ENCODE assay signal across 18 cellular contexts in the genomic region with DNA sequence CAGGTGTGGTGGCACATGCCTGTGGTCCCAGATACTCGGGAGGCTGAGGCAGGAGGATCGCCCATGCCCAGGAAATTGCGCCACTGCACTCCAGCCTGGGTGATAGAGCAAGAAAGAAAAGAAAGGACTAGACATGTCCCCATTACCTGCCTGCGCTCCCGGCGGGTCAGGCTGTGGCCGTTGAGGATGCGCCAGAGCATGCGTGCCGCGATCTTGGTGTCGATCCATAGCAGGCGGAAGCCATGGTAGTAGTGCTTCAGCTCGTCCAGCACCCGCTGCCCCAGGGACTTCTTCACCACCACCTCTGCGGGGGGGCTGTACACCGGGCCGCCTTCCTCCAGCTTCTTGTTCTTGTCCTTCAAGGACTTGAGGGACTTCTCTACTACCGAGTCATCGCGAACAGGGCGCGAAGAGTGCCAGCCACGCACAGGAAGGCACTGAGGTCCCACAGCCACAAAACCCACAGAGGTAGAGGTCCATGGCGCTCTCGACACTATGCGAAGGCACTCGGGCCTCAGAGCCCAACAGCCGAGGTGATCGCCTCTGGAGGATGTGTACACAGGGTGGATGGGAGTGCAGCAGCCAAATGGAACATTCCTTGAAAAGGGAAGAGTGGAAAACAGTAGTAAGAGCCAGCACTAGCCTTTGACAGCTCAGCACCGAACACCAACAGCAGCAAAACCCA. TPM values are rescaled to one million over a fixed set of nuclear protein-coding genes. Genes with fewer than 3 reads are reported as not detected.
DNase-seq lines count a peak whose midpoint lies in the region; ATAC-seq, FAIRE-seq and TF ChIP-seq lines count a peak whose summit lies in the region.
"Had no signal": no experiment of that assay in that cellular context is flagged by ENCODE, and none has a peak within 500 bp of the region (broad histone marks: within the 10 kb centered on the region; RNA-seq: fewer than 3 reads in every experiment).

No MANE protein-coding gene starts in this region.

- H3K36me3 Mint-ChIP-seq in activated CD8-positive, alpha-beta T cell treated with anti-CD3 and anti-CD28 coated beads, Interleukin-2, amount 10 ng/mL, durations not matched to agents 7 days and 5 days (ENCODE audit: low read depth) = peaks cover 40% of the 10 kb centered on the region
- H3K36me3 Mint-ChIP-seq in activated CD8-positive, alpha-beta T cell treated with anti-CD3 and anti-CD28 coated beads for 36 hours (ENCODE audit: low read depth) = peaks cover 29% of the 10 kb centered on the region
- peaks cover 24% of the 10 kb centered on the region for H3K36me3 Mint-ChIP-seq in neural progenitor cell
- peaks cover under 1 to 76% (median 10%) of the 10 kb centered on the region in 3 donors for H3K36me3 Mint-ChIP-seq in CD8-positive, alpha-beta memory T cell

- H3F3A ChIP-seq in neural progenitor cell (ENCODE audit: low read depth) = no peaks in the 10 kb centered on the region

- H3K9me3 Mint-ChIP-seq in activated CD8-positive, alpha-beta T cell treated with anti-CD3 and anti-CD28 coated beads, Interleukin-2, amount 10 ng/mL, durations not matched to agents 7 days and 5 days (ENCODE audit: insufficient read depth) = no peaks in the 10 kb centered on the region
- no peaks in the 10 kb centered on the region for H3K9me3 Mint-ChIP-seq in activated CD8-positive, alpha-beta T cell treated with anti-CD3 and anti-CD28 coated beads for 36 hours
- no peaks in the 10 kb centered on the region for H3K9me3 Mint-ChIP-seq in neural progenitor cell
- no peaks in the 10 kb centered on the region for H3K9me3 Mint-ChIP-seq in CD8-positive, alpha-beta memory T cell
- H3K9me3 Mint-ChIP-seq: GM23338 had no signal

- H4K20me1 ChIP-seq in K562 (replicated peaks; ENCODE audit: control insufficient read depth, insufficient read depth, low read length) (peaks cover 17% of the 10 kb centered on the region), neural progenitor cell (ENCODE audit: low read depth) (peaks cover 6% of the 10 kb centered on the region)

- no peak for DNase-seq in activated CD8-positive, alpha-beta T cell treated with anti-CD3 and anti-CD28 coated beads, Interleukin-2, amount 10 ng/mL, durations not matched to agents 7 days and 5 days
- DNase-seq in activated CD8-positive, alpha-beta T cell treated with anti-CD3 and anti-CD28 coated beads for 36 hours = no peak
- DNase-seq in K562 (ENCODE audit: extremely low read depth in 1 of 4, low spot score in 3 of 4) (no peak), neural progenitor cell (ENCODE audit: low spot score) (no peak), upper lobe of left lung (peak; percentile 35 to 78), spleen (no peak), mucosa of gallbladder (ENCODE audit: low spot score) (no peak)
- no peak for DNase-seq in CD8-positive, alpha-beta memory T cell
- DNase-seq: BE2C, DMS 273 treated with DMSO at 0.1 percent for 48 hours, Kasumi-1, MM.1S, NCI-H1092 treated with DMSO at 0.1 percent for 48 hours, NCI-H2081 treated with DMSO at 0.1 percent for 48 hours, NCI-H524 had no signal

- peak overlapping the region; percentile 55 for H3K27ac Mint-ChIP-seq in activated CD8-positive, alpha-beta T cell treated with anti-CD3 and anti-CD28 coated beads, Interleukin-2, amount 10 ng/mL, durations not matched to agents 7 days and 5 days
- no peak overlapping the region for H3K27ac Mint-ChIP-seq in activated CD8-positive, alpha-beta T cell treated with anti-CD3 and anti-CD28 coated beads for 36 hours
- peak overlapping the region; percentile 46 for H3K27ac Mint-ChIP-seq in neural progenitor cell
- H3K27ac Mint-ChIP-seq in CD8-positive, alpha-beta memory T cell = peak overlapping the region in 1 of 8 donors; percentile 79
- H3K27ac Mint-ChIP-seq: GM23338 had no signal

- CTCF ChIA-PET in activated CD8-positive, alpha-beta T cell treated with anti-CD3 and anti-CD28 coated beads, Interleukin-2, amount 10 ng/mL, durations not matched to agents 7 days and 5 days (lab: Charles Lee) = no interaction called here
- CTCF ChIA-PET in activated CD8-positive, alpha-beta T cell treated with anti-CD3 and anti-CD28 coated beads for 36 hours (lab: Charles Lee) = interaction anchor here (1.6 to 1.8 kb wide), 2 partner anchors 58 to 59 kb away, joined by 5 to 7 read pairs; no protein-coding TSS in a partner anchor
- CTCF ChIA-PET in K562 (lab: Yijun Ruan, JAX; ENCODE audit: low intra/inter-chr PET ratio) = no interaction called here
- CTCF ChIA-PET in CD8-positive, alpha-beta memory T cell (lab: Charles Lee) = interaction anchor here (1.8 kb wide), 1 partner anchor 59 kb away, joined by 5 read pairs; no protein-coding TSS in a partner anchor

- no TSS peak for BruUV-seq in K562 (replicated peaks; lab: Mats Ljungman, UMichigan)

- H2AFZ ChIP-seq in K562 (ENCODE audit: low read depth, low read length) = no peak overlapping the region
- no peak overlapping the region for H2AFZ ChIP-seq in neural progenitor cell (replicated peaks)
- H2AFZ ChIP-seq: GM23338 had no signal

- H3K27ac ChIP-seq in K562 (ENCODE audit: extremely low read depth, low read depth, low read length) (no peak overlapping the region), neural progenitor cell (no peak overlapping the region), upper lobe of left lung (peak overlapping the region in 1 of 4 donors; percentile 43), spleen (no peak overlapping the region)
- H3K27ac ChIP-seq in CD8-positive, alpha-beta memory T cell (ENCODE audit: low read depth, low read length) = no peak overlapping the region
- H3K27ac ChIP-seq: 22Rv1 had no signal

- H3K36me3 ChIP-seq in K562 (ENCODE audit: control insufficient read depth, insufficient read depth, low read length) (peaks cover 89% of the 10 kb centered on the region), neural progenitor cell (no peaks in the 10 kb centered on the region), upper lobe of left lung (peaks cover 10 to 84% (median 59%) of the 10 kb centered on the region in 4 donors), spleen (peaks cover 0 to 100% (median 69%) of the 10 kb centered on the region in 6 donors)
- H3K36me3 ChIP-seq in CD8-positive, alpha-beta memory T cell (ENCODE audit: insufficient read depth, low read length) = peaks cover 29% of the 10 kb centered on the region

- H3K4me3 ChIP-seq in K562 (no peak overlapping the region), neural progenitor cell (no peak overlapping the region), upper lobe of left lung (no peak overlapping the region), spleen (no peak overlapping the region)
- no peak overlapping the region for H3K4me3 ChIP-seq in CD8-positive, alpha-beta memory T cell (ENCODE audit: low read length)
- H3K4me3 ChIP-seq: GM23338 had no signal

- no peak for FAIRE-seq in K562 (lab: Jason Lieb, UNC)
- FAIRE-seq: GM12892 had no signal

- in situ Hi-C loops in K562 (cut with MboI) = no loop called here

- no peaks in the 10 kb centered on the region for H3K27me3 ChIP-seq in K562 (ENCODE audit: control insufficient read depth in 2 of 2, insufficient read depth in 2 of 2, low read length in 2 of 2)
- H3K27me3 ChIP-seq in neural progenitor cell = no peaks in the 10 kb centered on the region
- H3K27me3 ChIP-seq in upper lobe of left lung = no peaks in the 10 kb centered on the region
- no peaks in the 10 kb centered on the region for H3K27me3 ChIP-seq in spleen (replicated peaks in 1 of 7)
- no peaks in the 10 kb centered on the region for H3K27me3 ChIP-seq in CD8-positive, alpha-beta memory T cell (ENCODE audit: insufficient read depth, low read length, poor library complexity, severe bottlenecking)
- H3K27me3 ChIP-seq: BE2C had no signal

- 93% methylated on average over 25 of the region's 31 CpGs for WGBS in K562 (ENCODE audit: insufficient coverage, low coverage, missing lambda C conversion rate)
- 82 to 87% methylated on average over 31 of the region's 31 CpGs for WGBS in upper lobe of left lung, 2 donors
- WGBS in spleen, 5 donors = 82 to 88% (median 85%) methylated on average over 31 of the region's 31 CpGs

- H3K4me1 ChIP-seq in K562 (replicated peaks in 1 of 2; ENCODE audit: control insufficient read depth in 2 of 2, insufficient read depth in 2 of 2, low read length in 2 of 2) (peaks cover 0 to 4% of the 10 kb centered on the region in 2 experiments; a peak in 1 of 5 replicates), neural progenitor cell (no peaks in the 10 kb centered on the region), upper lobe of left lung (peaks cover 0 to 14% (median 3%) of the 10 kb centered on the region in 4 donors), spleen (no peaks in the 10 kb centered on the region)
- no peaks in the 10 kb centered on the region for H3K4me1 ChIP-seq in CD8-positive, alpha-beta memory T cell (ENCODE audit: insufficient read depth, low read length)
- H3K4me1 ChIP-seq: BE2C had no signal

- no peak overlapping the region for H3K4me3 Mint-ChIP-seq in activated CD8-positive, alpha-beta T cell treated with anti-CD3 and anti-CD28 coated beads, Interleukin-2, amount 10 ng/mL, durations not matched to agents 7 days and 5 days
- H3K4me3 Mint-ChIP-seq in activated CD8-positive, alpha-beta T cell treated with anti-CD3 and anti-CD28 coated beads for 36 hours = no peak overlapping the region
- H3K4me3 Mint-ChIP-seq in neural progenitor cell = no peak overlapping the region
- H3K4me3 Mint-ChIP-seq in CD8-positive, alpha-beta memory T cell = peak overlapping the region in 1 of 7 donors; percentile 18
- H3K4me3 Mint-ChIP-seq: GM23338 had no signal

- no peak for TF ChIP-seq EP300 in K562 (IDR thresholded peaks at IDR 0.05; ENCODE audit: low read length)
- TF ChIP-seq EP300 in upper lobe of left lung (IDR thresholded peaks at IDR 0.05) = no peak

- H3K4me1 Mint-ChIP-seq in activated CD8-positive, alpha-beta T cell treated with anti-CD3 and anti-CD28 coated beads, Interleukin-2, amount 10 ng/mL, durations not matched to agents 7 days and 5 days (ENCODE audit: low read depth) = peaks cover 14% of the 10 kb centered on the region
- peaks cover 8% of the 10 kb centered on the region for H3K4me1 Mint-ChIP-seq in activated CD8-positive, alpha-beta T cell treated with anti-CD3 and anti-CD28 coated beads for 36 hours (ENCODE audit: low read depth)
- peaks cover 5% of the 10 kb centered on the region for H3K4me1 Mint-ChIP-seq in neural progenitor cell
- peaks cover 10 to 15% (median 11%) of the 10 kb centered on the region in 3 donors for H3K4me1 Mint-ChIP-seq in CD8-positive, alpha-beta memory T cell
- H3K4me1 Mint-ChIP-seq: GM23338 had no signal

- H3K4me2 ChIP-seq in K562 (ENCODE audit: insufficient read depth, low read length) (no peak overlapping the region), neural progenitor cell (no peak overlapping the region)
- H3K4me2 ChIP-seq: GM23338 had no signal

- ATAC-seq in activated CD8-positive, alpha-beta T cell treated with anti-CD3 and anti-CD28 coated beads, Interleukin-2, amount 10 ng/mL, durations not matched to agents 7 days and 5 days = no peak
- ATAC-seq in activated CD8-positive, alpha-beta T cell treated with anti-CD3 and anti-CD28 coated beads for 36 hours = no peak
- no peak for ATAC-seq in K562
- ATAC-seq in upper lobe of left lung (ENCODE audit: low FRiP score in 2 of 2) = no peak

- H3K9me3 ChIP-seq in K562 (replicated peaks; ENCODE audit: control insufficient read depth, insufficient read depth, low read depth, low read length) = no peaks in the 10 kb centered on the region
- no peaks in the 10 kb centered on the region for H3K9me3 ChIP-seq in neural progenitor cell (ENCODE audit: low read depth)
- no peaks in the 10 kb centered on the region for H3K9me3 ChIP-seq in upper lobe of left lung
- no peaks in the 10 kb centered on the region for H3K9me3 ChIP-seq in spleen
- H3K9me3 ChIP-seq in CD8-positive, alpha-beta memory T cell (ENCODE audit: low read length) = no peaks in the 10 kb centered on the region
- H3K9me3 ChIP-seq: BE2C had no signal

- H3K79me2 ChIP-seq in K562 (ENCODE audit: control insufficient read depth, insufficient read depth, low read length) = peaks cover 44% of the 10 kb centered on the region
- H3K79me2 ChIP-seq in neural progenitor cell (ENCODE audit: low read depth) = no peaks in the 10 kb centered on the region

- H3K9me1 ChIP-seq in K562 (ENCODE audit: control insufficient read depth, insufficient read depth, low read length) = peaks cover 2% of the 10 kb centered on the region

- no peaks in the 10 kb centered on the region for H3K27me3 Mint-ChIP-seq in activated CD8-positive, alpha-beta T cell treated with anti-CD3 and anti-CD28 coated beads, Interleukin-2, amount 10 ng/mL, durations not matched to agents 7 days and 5 days (ENCODE audit: low read depth)
- H3K27me3 Mint-ChIP-seq in activated CD8-positive, alpha-beta T cell treated with anti-CD3 and anti-CD28 coated beads for 36 hours = no peaks in the 10 kb centered on the region
- H3K27me3 Mint-ChIP-seq in neural progenitor cell (ENCODE audit: insufficient read depth, low read depth) = no peaks in the 10 kb centered on the region
- no peaks in the 10 kb centered on the region for H3K27me3 Mint-ChIP-seq in CD8-positive, alpha-beta memory T cell

- POLR2A ChIA-PET in activated CD8-positive, alpha-beta T cell treated with anti-CD3 and anti-CD28 coated beads, Interleukin-2, amount 10 ng/mL, durations not matched to agents 7 days and 5 days (lab: Charles Lee) = no interaction called here
- POLR2A ChIA-PET in activated CD8-positive, alpha-beta T cell treated with anti-CD3 and anti-CD28 coated beads for 36 hours (lab: Charles Lee) = interaction anchor here (0.8 kb wide), 1 partner anchor 20 kb away, joined by 3 read pairs; no protein-coding TSS in a partner anchor
- POLR2A ChIA-PET in K562 (lab: Yijun Ruan, JAX) = interaction anchor here (0.6 kb wide), 1 partner anchor 10 kb away, joined by 3 read pairs; no protein-coding TSS in a partner anchor
- POLR2A ChIA-PET in CD8-positive, alpha-beta memory T cell (lab: Charles Lee) = no interaction called here

- H3K9ac ChIP-seq in K562 (ENCODE audit: insufficient read depth in 1 of 2, low read depth in 2 of 2, low read length in 2 of 2) (no peak overlapping the region), neural progenitor cell (no peak overlapping the region)

- intact Hi-C loops in activated CD8-positive, alpha-beta T cell treated with anti-CD3 and anti-CD28 coated beads for 36 hours (cut with micrococcal nuclease) = no loop called here
- intact Hi-C loops in K562 (cut with micrococcal nuclease) (no loop called here), spleen (cut with DNase I; ENCODE audit: low total_unique reads) (no loop called here)

- TF ChIP-seq POLR2A in K562 (conservative IDR thresholded peaks at IDR 0.05) (no peak), upper lobe of left lung (IDR thresholded peaks at IDR 0.05) (no peak), spleen (IDR thresholded peaks at IDR 0.05) (no peak)

- TF ChIP-seq CTCF in activated CD8-positive, alpha-beta T cell treated with anti-CD3 and anti-CD28 coated beads for 36 hours (IDR thresholded peaks at IDR 0.05) = no peak
- no peak for TF ChIP-seq CTCF in K562 (IDR thresholded peaks at IDR 0.05 in 2 of 3, conservative IDR thresholded peaks at IDR 0.05 in 1 of 3; ENCODE audit: insufficient read depth in 2 of 3, low read depth in 1 of 3, low read length in 3 of 3)
- TF ChIP-seq CTCF in neural progenitor cell (IDR thresholded peaks at IDR 0.05) = no peak
- TF ChIP-seq CTCF in upper lobe of left lung (IDR thresholded peaks at IDR 0.05) = no peak
- no peak for TF ChIP-seq CTCF in spleen (IDR thresholded peaks at IDR 0.05 in 8 of 11, conservative IDR thresholded peaks at IDR 0.05 in 3 of 11)

- no peak for TF ChIP-seq RAD21 in K562 (CRISPR knock-in tag; conservative IDR thresholded peaks at IDR 0.05 in 1 of 2, IDR thresholded peaks at IDR 0.05 in 1 of 2)

RNA-seq across cellular contexts. Expression of gene LETM1, which starts 14.6 kb away (rescaled TPM):
- total RNA-seq in activated CD8-positive, alpha-beta T cell treated with anti-CD3 and anti-CD28 coated beads, Interleukin-2, amount 10 ng/mL, durations not matched to agents 7 days and 5 days = 10 to 100 TPM; 56.6 to 58.9 TPM
- 10 to 100 TPM; 49.4 to 53.2 TPM for total RNA-seq in activated CD8-positive, alpha-beta T cell treated with anti-CD3 and anti-CD28 coated beads for 36 hours
- 127 and 320 TPM in 2 replicates for total RNA-seq in K562 (2011; cell fraction: chromatin; rRNA removed; ENCODE audit: low replicate concordance)
- total RNA-seq in K562 (2011; cell fraction: nucleolus; rRNA removed) = 226 and 230 TPM in 2 replicates
- 127 and 144 TPM in 2 replicates for total RNA-seq in K562 (2011; cell fraction: nucleoplasm; rRNA removed)
- total RNA-seq in K562 (2014; rRNA removed) (99.1 and 118 TPM in 2 replicates), K562 (2014; rRNA removed; fragmentation: Illumina TruSeq; extraction: Trizol) (26.9 and 33.1 TPM in 2 replicates), K562 (2015; rRNA removed; fragmentation: Illumina TruSeq; extraction: Trizol) (48.3 and 49.6 TPM in 2 replicates), K562 (2021) (105 and 109 TPM in 2 replicates), neural progenitor cell (ENCODE audit: low replicate concordance) (16.9 and 34.8 TPM in 2 replicates), upper lobe of left lung (10 to 100 TPM; 31.4 to 98.5 (median 47.8) TPM), spleen (10 to 100 TPM; 33.2 to 47.7 (median 36.3) TPM), mucosa of gallbladder (45.0 TPM)
- polyA plus RNA-seq in K562 (2011; rRNA removed) (28.3 and 38.6 TPM in 2 replicates), K562 (2014; fragmentation: Illumina TruSeq; extraction: Trizol) (35.0 and 44.2 TPM in 2 replicates), K562 (2014; fragmentation: Nextera tagmentation; extraction: Ambion mirVana) (1 to 10 TPM; 3.9 to 5.6 TPM), K562 (2014; rRNA removed) (67.7 and 72.0 TPM in 2 replicates), spleen (10 to 100 TPM in 1 of 3 donors, 1 to 10 TPM in 2; 6.5 to 16.9 (median 7.8) TPM)
- polyA plus RNA-seq in K562 (2011; cell fraction: cytosol; rRNA removed) = 25.3 and 48.8 TPM in 2 replicates
- polyA plus RNA-seq in K562 (2011; cell fraction: nucleus; rRNA removed) = 122 and 226 TPM in 2 replicates
- 34.0 and 53.2 TPM in 2 replicates for polyA plus RNA-seq in K562 (2012)
- polyA minus RNA-seq in K562 (2011; rRNA and poly(A)+ RNA removed) = 43.8 and 47.1 TPM in 2 replicates
- 67.2 and 76.8 TPM in 2 replicates for polyA minus RNA-seq in K562 (2011; cell fraction: cytosol; rRNA and poly(A)+ RNA removed)
- 76.1 and 82.1 TPM in 2 replicates for polyA minus RNA-seq in K562 (2011; cell fraction: nucleus; rRNA and poly(A)+ RNA removed)
- 10 to 100 TPM; 85.4 to 87.3 TPM for total RNA-seq in CD8-positive, alpha-beta memory T cell
- 15.5 TPM for polyA plus RNA-seq in CD8-positive, alpha-beta memory T cell

RNA-seq across cellular contexts. Expression of gene NSD2, which starts 29.9 kb away (rescaled TPM):
- total RNA-seq in activated CD8-positive, alpha-beta T cell treated with anti-CD3 and anti-CD28 coated beads, Interleukin-2, amount 10 ng/mL, durations not matched to agents 7 days and 5 days = 100 to 1,000 TPM; 287 to 290 TPM
- total RNA-seq in activated CD8-positive, alpha-beta T cell treated with anti-CD3 and anti-CD28 coated beads for 36 hours = 100 to 1,000 TPM; 219 TPM
- 289 and 389 TPM in 2 replicates for total RNA-seq in K562 (2011; cell fraction: chromatin; rRNA removed; ENCODE audit: low replicate concordance)
- 139 and 156 TPM in 2 replicates for total RNA-seq in K562 (2011; cell fraction: nucleolus; rRNA removed)
- 199 and 236 TPM in 2 replicates for total RNA-seq in K562 (2011; cell fraction: nucleoplasm; rRNA removed)
- total RNA-seq in K562 (2014; rRNA removed) = 51.8 and 60.7 TPM in 2 replicates
- 76.3 and 81.4 TPM in 2 replicates for total RNA-seq in K562 (2014; rRNA removed; fragmentation: Illumina TruSeq; extraction: Trizol)
- total RNA-seq in K562 (2015; rRNA removed; fragmentation: Illumina TruSeq; extraction: Trizol) = 55.7 and 58.8 TPM in 2 replicates
- 112 and 126 TPM in 2 replicates for total RNA-seq in K562 (2021)
- polyA plus RNA-seq in K562 (2011; rRNA removed) = 48.5 and 59.2 TPM in 2 replicates
- 29.9 and 35.2 TPM in 2 replicates for polyA plus RNA-seq in K562 (2011; cell fraction: cytosol; rRNA removed)
- 134 and 155 TPM in 2 replicates for polyA plus RNA-seq in K562 (2011; cell fraction: nucleus; rRNA removed)
- 52.3 and 53.7 TPM in 2 replicates for polyA plus RNA-seq in K562 (2012)
- polyA plus RNA-seq in K562 (2014; fragmentation: Illumina TruSeq; extraction: Trizol) = 62.7 and 74.1 TPM in 2 replicates
- 1 to 10 TPM; 6.4 to 9.7 TPM for polyA plus RNA-seq in K562 (2014; fragmentation: Nextera tagmentation; extraction: Ambion mirVana)
- polyA plus RNA-seq in K562 (2014; rRNA removed) = 53.5 and 58.5 TPM in 2 replicates
- polyA minus RNA-seq in K562 (2011; rRNA and poly(A)+ RNA removed) = 106 and 124 TPM in 2 replicates
- 58.0 and 70.8 TPM in 2 replicates for polyA minus RNA-seq in K562 (2011; cell fraction: cytosol; rRNA and poly(A)+ RNA removed)
- polyA minus RNA-seq in K562 (2011; cell fraction: nucleus; rRNA and poly(A)+ RNA removed) = 57.1 and 96.7 TPM in 2 replicates
- total RNA-seq in neural progenitor cell (ENCODE audit: low replicate concordance) = 165 and 176 TPM in 2 replicates
- 100 to 1,000 TPM in 2 of 6 donors, 10 to 100 TPM in 4; 35.7 to 164 (median 53.1) TPM for total RNA-seq in upper lobe of left lung
- 10 to 100 TPM; 39.1 to 58.9 (median 48.5) TPM for total RNA-seq in spleen
- polyA plus RNA-seq in spleen = 10 to 100 TPM in 1 of 3 donors, 1 to 10 TPM in 2; 7.1 to 13.1 (median 7.4) TPM
- 100 to 1,000 TPM; 150 to 152 TPM for total RNA-seq in CD8-positive, alpha-beta memory T cell
- polyA plus RNA-seq in CD8-positive, alpha-beta memory T cell = 9.0 TPM
- total RNA-seq in mucosa of gallbladder = 45.9 TPM

RNA-seq across cellular contexts. Expression of gene FGFR3, which starts 48.2 kb away (rescaled TPM):
- under 1 TPM; 0.34 to 0.37 TPM for total RNA-seq in activated CD8-positive, alpha-beta T cell treated with anti-CD3 and anti-CD28 coated beads, Interleukin-2, amount 10 ng/mL, durations not matched to agents 7 days and 5 days
- total RNA-seq in activated CD8-positive, alpha-beta T cell treated with anti-CD3 and anti-CD28 coated beads for 36 hours = 1 to 10 TPM in 1 of 2 experiments, under 1 TPM in 1; 0.07 to 1.0 TPM
- 54.4 and 166 TPM in 2 replicates for total RNA-seq in K562 (2011; cell fraction: chromatin; rRNA removed; ENCODE audit: low replicate concordance)
- total RNA-seq in K562 (2011; cell fraction: nucleolus; rRNA removed) = 200 and 208 TPM in 2 replicates
- total RNA-seq in K562 (2011; cell fraction: nucleoplasm; rRNA removed) = 76.8 and 80.7 TPM in 2 replicates
- total RNA-seq in K562 (2014; rRNA removed) (39.9 and 43.8 TPM in 2 replicates), K562 (2014; rRNA removed; fragmentation: Illumina TruSeq; extraction: Trizol) (6.3 and 6.5 TPM in 2 replicates), K562 (2015; rRNA removed; fragmentation: Illumina TruSeq; extraction: Trizol) (12.7 and 14.1 TPM in 2 replicates), K562 (2021) (47.8 and 60.4 TPM in 2 replicates), neural progenitor cell (ENCODE audit: low replicate concordance) (4.8 and 17.0 TPM in 2 replicates), upper lobe of left lung (10 to 100 TPM; 18.5 to 92.2 (median 24.4) TPM), spleen (1 to 10 TPM; 1.6 to 7.5 (median 4.0) TPM), mucosa of gallbladder (104 TPM)
- polyA plus RNA-seq in K562 (2011; rRNA removed) (20.4 and 21.7 TPM in 2 replicates), K562 (2014; fragmentation: Illumina TruSeq; extraction: Trizol) (8.4 and 22.9 TPM in 2 replicates), K562 (2014; fragmentation: Nextera tagmentation; extraction: Ambion mirVana) (1 to 10 TPM; 1.2 to 1.7 TPM), K562 (2014; rRNA removed) (48.9 and 51.5 TPM in 2 replicates), spleen (1 to 10 TPM; 1.0 to 4.8 (median 1.5) TPM)
- polyA plus RNA-seq in K562 (2011; cell fraction: cytosol; rRNA removed) = 18.7 and 54.2 TPM in 2 replicates
- polyA plus RNA-seq in K562 (2011; cell fraction: nucleus; rRNA removed) = 176 and 334 TPM in 2 replicates
- 15.0 and 22.4 TPM in 2 replicates for polyA plus RNA-seq in K562 (2012)
- 3.9 and 9.3 TPM in 2 replicates for polyA minus RNA-seq in K562 (2011; rRNA and poly(A)+ RNA removed)
- polyA minus RNA-seq in K562 (2011; cell fraction: cytosol; rRNA and poly(A)+ RNA removed) = 30.2 and 37.6 TPM in 2 replicates
- polyA minus RNA-seq in K562 (2011; cell fraction: nucleus; rRNA and poly(A)+ RNA removed) = 59.1 and 74.0 TPM in 2 replicates
- under 1 TPM in 1 of 2 experiments, not detected in 1; 0.07 TPM for total RNA-seq in CD8-positive, alpha-beta memory T cell
- not detected for polyA plus RNA-seq in CD8-positive, alpha-beta memory T cell

Comparison
In these comparisons a context has a peak if more than half of its experiments do, and no peak if none do; other contexts are left out.
1. CTCF ChIA-PET loops: an anchor here in activated CD8-positive, alpha-beta T cell treated with anti-CD3 and anti-CD28 coated beads for 36 hours (1.6 to 1.8 kb wide) and CD8-positive, alpha-beta memory T cell (1.8 kb wide); none called in activated CD8-positive, alpha-beta T cell treated with anti-CD3 and anti-CD28 coated beads, Interleukin-2, amount 10 ng/mL, durations not matched to agents 7 days and 5 days and K562.
2. POLR2A ChIA-PET loops: an anchor here in activated CD8-positive, alpha-beta T cell treated with anti-CD3 and anti-CD28 coated beads for 36 hours (0.8 kb wide) and K562 (0.6 kb wide); none called in activated CD8-positive, alpha-beta T cell treated with anti-CD3 and anti-CD28 coated beads, Interleukin-2, amount 10 ng/mL, durations not matched to agents 7 days and 5 days and CD8-positive, alpha-beta memory T cell.
3. DNase-seq: peak in upper lobe of left lung (2 of 2); none in activated CD8-positive, alpha-beta T cell treated with anti-CD3 and anti-CD28 coated beads, Interleukin-2, amount 10 ng/mL, durations not matched to agents 7 days and 5 days (single experiment), activated CD8-positive, alpha-beta T cell treated with anti-CD3 and anti-CD28 coated beads for 36 hours (single experiment), K562 (0 of 4), neural progenitor cell (single experiment), spleen (single experiment), CD8-positive, alpha-beta memory T cell (0 of 5) and mucosa of gallbladder (single experiment).